In the genomic region with DNA sequence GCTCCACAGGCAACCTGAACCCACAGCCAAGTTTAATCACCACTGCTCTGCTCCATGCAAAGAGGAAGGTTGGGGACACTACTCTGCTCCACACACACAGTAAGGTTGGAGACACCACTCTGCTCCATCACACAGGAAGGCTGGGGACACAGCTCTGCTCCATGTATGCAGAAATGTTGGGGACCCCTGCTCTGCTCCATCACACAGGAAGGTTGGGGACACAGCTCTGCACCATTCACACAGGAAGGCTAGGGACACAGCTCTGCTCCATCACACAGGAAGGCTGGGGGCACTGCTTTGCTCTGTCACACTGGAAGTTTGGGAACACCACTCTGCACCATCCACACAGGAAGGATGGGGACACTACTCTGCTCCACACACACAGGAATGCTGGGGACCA, we compare ENCODE assay signal across 38 cellular contexts. TPM values are rescaled to one million over a fixed set of nuclear protein-coding genes. Genes with fewer than 3 reads are reported as not detected.
DNase-seq lines count a peak whose midpoint lies in the region; FAIRE-seq and TF ChIP-seq lines count a peak whose summit lies in the region.
"Had no signal": no experiment of that assay in that cellular context is flagged by ENCODE, and none has a peak within 500 bp of the region (broad histone marks: within the 10 kb centered on the region; RNA-seq: fewer than 3 reads in every experiment).

No MANE protein-coding gene starts in this region.

- TF ChIP-seq POLR2A in esophagus squamous epithelium (IDR thresholded peaks at IDR 0.05) = no peak

- no peak for DNase-seq in bronchial epithelial cell (ENCODE audit: low read depth)
- DNase-seq in neural progenitor cell (ENCODE audit: low spot score) = no peak
- DNase-seq in neuronal stem cell (ENCODE audit: low spot score) = no peak
- DNase-seq in cardiac septum (ENCODE audit: low spot score) = no peak
- DNase-seq in esophagus squamous epithelium (lab: John Stamatoyannopoulos, UW) = no peak
- no peak for DNase-seq in HuH-7 (ENCODE audit: low spot score)
- DNase-seq: 8988T; ACHN; AML-193; BE2C; C1 segment of cervical spinal cord; Caco-2; Calu3; CD4-positive, alpha-beta memory T cell; CD4-positive, alpha-beta T cell; CD4-positive, CD25-positive, alpha-beta regulatory T cell; CD8-positive, alpha-beta memory T cell; CD8-positive, alpha-beta T cell; COR-L47; DMS 273 treated with DMSO at 0.1 percent for 48 hours; DMS153; DMS53; DMS79; DMS79 treated with DMSO at 0.1 percent for 48 hours; DND-41; EL had no signal

- intact Hi-C loops in cardiac septum (cut with DNase I) = no loop called here
- intact Hi-C loops in esophagus squamous epithelium (cut with DNase I) = no loop called here

- peak; percentile 66 for FAIRE-seq in bronchial epithelial cell (lab: Jason Lieb, UNC)
- FAIRE-seq: A204.1, A549, D721Med had no signal

- H3K18ac ChIP-seq in neuronal stem cell (ENCODE audit: low read length) = peak overlapping the region; percentile 71

- no peak overlapping the region for H4K8ac ChIP-seq in neuronal stem cell (ENCODE audit: low read depth, low read length)

- H2BK12ac ChIP-seq in neuronal stem cell (ENCODE audit: low read length) = no peak overlapping the region

- no peaks in the 10 kb centered on the region for H3K36me3 ChIP-seq in bronchial epithelial cell (ENCODE audit: control insufficient read depth, insufficient read depth, low read length)
- no peaks in the 10 kb centered on the region for H3K36me3 ChIP-seq in neural progenitor cell
- no peaks in the 10 kb centered on the region for H3K36me3 ChIP-seq in neuronal stem cell (replicated peaks in 1 of 2; ENCODE audit: control insufficient read depth in 2 of 2, insufficient read depth in 2 of 2, low read length in 2 of 2)
- no peaks in the 10 kb centered on the region for H3K36me3 ChIP-seq in esophagus squamous epithelium
- H3K36me3 ChIP-seq: BE2C, BLaER1 had no signal

- no peak overlapping the region for H3K4ac ChIP-seq in neuronal stem cell (ENCODE audit: low read length)

- no peak overlapping the region for H2BK120ac ChIP-seq in neuronal stem cell (ENCODE audit: low read depth, low read length)

- H3K27me3 ChIP-seq in bronchial epithelial cell (ENCODE audit: control insufficient read depth, insufficient read depth, low read length) = no peaks in the 10 kb centered on the region
- H3K27me3 ChIP-seq in neural progenitor cell = no peaks in the 10 kb centered on the region
- H3K27me3 ChIP-seq in neuronal stem cell (ENCODE audit: control insufficient read depth in 3 of 3, insufficient read depth in 3 of 3, low read depth in 1 of 3, low read length in 3 of 3) = peaks cover 0 to 10% (median 0%) of the 10 kb centered on the region in 3 experiments
- peaks cover 0 to 13% (median 0%) of the 10 kb centered on the region in 4 donors for H3K27me3 ChIP-seq in esophagus squamous epithelium
- H3K27me3 ChIP-seq: BE2C; BLaER1; BLaER1 treated with 17β-estradiol and CSF1 and Interleukin-3, amounts not matched to agents 10 nM and 100 nM had no signal

- no peak overlapping the region for H3K9ac ChIP-seq in neural progenitor cell
- peak overlapping the region; percentile 15 for H3K9ac ChIP-seq in neuronal stem cell (ENCODE audit: low read depth, low read length, poor library complexity)
- H3K9ac ChIP-seq: BLaER1; BLaER1 treated with 17β-estradiol and CSF1 and Interleukin-3, amounts not matched to agents 10 nM and 100 nM had no signal

- H4K91ac ChIP-seq in neuronal stem cell (ENCODE audit: low read depth, low read length, poor library complexity) = no peak overlapping the region

- no peak overlapping the region for H2AFZ ChIP-seq in neural progenitor cell (replicated peaks)
- H2AFZ ChIP-seq in neuronal stem cell (ENCODE audit: low read length) = no peak overlapping the region

- peaks cover 9% of the 10 kb centered on the region for H3F3A ChIP-seq in neural progenitor cell (ENCODE audit: low read depth)

- no peak overlapping the region for H3K4me2 ChIP-seq in neural progenitor cell
- H3K4me2 ChIP-seq in neuronal stem cell (ENCODE audit: insufficient read depth, low read length, poor library complexity, severe bottlenecking) = no peak overlapping the region
- H3K4me2 ChIP-seq: A549 had no signal

- H3K23ac ChIP-seq in neuronal stem cell (ENCODE audit: low read depth, low read length, poor library complexity) = no peak overlapping the region

- no peak overlapping the region for H2AK5ac ChIP-seq in neuronal stem cell (ENCODE audit: low read depth, low read length)

- peaks cover 8% of the 10 kb centered on the region for H3K27me3 Mint-ChIP-seq in neural progenitor cell (ENCODE audit: insufficient read depth, low read depth)

- no peak overlapping the region for H2BK15ac ChIP-seq in neuronal stem cell (ENCODE audit: low read length)

- H3K27ac Mint-ChIP-seq in neural progenitor cell = no peak overlapping the region
- H3K27ac Mint-ChIP-seq: B cell; CD14-positive monocyte; CD4-positive, alpha-beta memory T cell; CD4-positive, alpha-beta T cell; CD4-positive, CD25-positive, alpha-beta regulatory T cell; CD8-positive, alpha-beta memory T cell; CD8-positive, alpha-beta T cell had no signal

- no peaks in the 10 kb centered on the region for H3K79me1 ChIP-seq in neuronal stem cell (ENCODE audit: low read depth, low read length)

- H2BK5ac ChIP-seq in neuronal stem cell (ENCODE audit: low read length) = no peak overlapping the region

- no peaks in the 10 kb centered on the region for H4K20me1 ChIP-seq in neural progenitor cell (ENCODE audit: low read depth)
- H4K20me1 ChIP-seq: BLaER1; BLaER1 treated with 17β-estradiol and CSF1 and Interleukin-3, amounts not matched to agents 10 nM and 100 nM had no signal

- peaks cover 21% of the 10 kb centered on the region for H3K9me3 Mint-ChIP-seq in neural progenitor cell

- no peaks in the 10 kb centered on the region for H3K36me3 Mint-ChIP-seq in neural progenitor cell
- H3K36me3 Mint-ChIP-seq: CD14-positive monocyte; CD4-positive, alpha-beta memory T cell; CD4-positive, CD25-positive, alpha-beta regulatory T cell; CD8-positive, alpha-beta T cell had no signal

- H3K4me3 ChIP-seq in bronchial epithelial cell (ENCODE audit: low read depth, low read length) (no peak overlapping the region), neural progenitor cell (no peak overlapping the region), neuronal stem cell (ENCODE audit: low read length in 2 of 2) (peak overlapping the region in 1 of 2 donors; percentile 3), esophagus squamous epithelium (no peak overlapping the region)
- H3K4me3 ChIP-seq: A549; BLaER1; BLaER1 treated with 17β-estradiol and CSF1 and Interleukin-3, amounts not matched to agents 10 nM and 100 nM had no signal

- no peaks in the 10 kb centered on the region for H3K79me2 ChIP-seq in neural progenitor cell (ENCODE audit: low read depth)

- H3K4me1 ChIP-seq in neural progenitor cell (peaks cover 12% of the 10 kb centered on the region), neuronal stem cell (ENCODE audit: control insufficient read depth in 2 of 2, insufficient read depth in 1 of 2, low read depth in 1 of 2, low read length in 2 of 2) (peaks cover 0 to 8% of the 10 kb centered on the region in 2 donors), esophagus squamous epithelium (peaks cover 0 to 13% (median 3%) of the 10 kb centered on the region in 3 donors)
- H3K4me1 ChIP-seq: A549, BE2C, Caco-2 had no signal

- H3K27ac ChIP-seq in neural progenitor cell (no peak overlapping the region), neuronal stem cell (replicated peaks; ENCODE audit: low read length) (no peak overlapping the region), esophagus squamous epithelium (no peak overlapping the region)
- H3K27ac ChIP-seq: 22Rv1; A549; BLaER1; BLaER1 treated with 17β-estradiol and CSF1 and Interleukin-3, amounts not matched to agents 10 nM and 100 nM; C4-2B had no signal

- TF ChIP-seq CTCF in bronchial epithelial cell (IDR thresholded peaks at IDR 0.05; ENCODE audit: insufficient read depth, low read length, severe bottlenecking) (no peak), neural progenitor cell (IDR thresholded peaks at IDR 0.05) (no peak), esophagus squamous epithelium (IDR thresholded peaks at IDR 0.05) (no peak)

- peak overlapping the region; percentile 63 for H3K14ac ChIP-seq in neuronal stem cell (ENCODE audit: low read length)

- H3K4me3 Mint-ChIP-seq in neural progenitor cell = peak overlapping the region; percentile 28
- H3K4me3 Mint-ChIP-seq: B cell; CD14-positive monocyte; CD4-positive, alpha-beta memory T cell; CD4-positive, alpha-beta T cell; CD4-positive, CD25-positive, alpha-beta regulatory T cell; CD8-positive, alpha-beta memory T cell; CD8-positive, alpha-beta T cell had no signal

- H3K9me3 ChIP-seq in neural progenitor cell (ENCODE audit: low read depth) (peaks cover 3% of the 10 kb centered on the region), neuronal stem cell (replicated peaks in 1 of 2; ENCODE audit: control insufficient read depth in 2 of 2, insufficient read depth in 1 of 2, low read depth in 1 of 2, low read length in 2 of 2) (peaks cover 0 to 6% of the 10 kb centered on the region in 2 donors), esophagus squamous epithelium (peaks cover 0 to 20% (median 0%) of the 10 kb centered on the region in 3 donors)
- H3K9me3 ChIP-seq: BE2C had no signal

- peaks cover 19% of the 10 kb centered on the region for H3K4me1 Mint-ChIP-seq in neural progenitor cell
- H3K4me1 Mint-ChIP-seq: CD14-positive monocyte; CD4-positive, alpha-beta memory T cell; CD4-positive, CD25-positive, alpha-beta regulatory T cell; CD8-positive, alpha-beta memory T cell had no signal

RNA-seq across cellular contexts. Expression of gene ADARB2, which starts 14.8 kb away (rescaled TPM):
- total RNA-seq in bronchial epithelial cell (0.13 TPM in 1 of 2 replicates, not detected in the other), neural progenitor cell (ENCODE audit: low replicate concordance) (0.99 TPM in 1 of 2 replicates, not detected in the other), cardiac septum (not detected), esophagus squamous epithelium (1 to 10 TPM in 2 of 4 donors, under 1 TPM in 2; 0.21 to 3.5 (median 1.5) TPM)
- polyA plus RNA-seq in neuronal stem cell (2013, experiment 1 of 2) = 0.38 TPM
- polyA plus RNA-seq in neuronal stem cell (2013, experiment 2 of 2) = 0.26 TPM
- total RNA-seq: A673; Calu3; CD8-positive, alpha-beta memory T cell had no signal
- polyA plus RNA-seq: A549; AG04450; BJ; CD14-positive monocyte; CD4-positive, alpha-beta memory T cell; CD8-positive, alpha-beta memory T cell had no signal
